16 cellular contexts compared by ENCODE assay signal in the genomic region with DNA sequence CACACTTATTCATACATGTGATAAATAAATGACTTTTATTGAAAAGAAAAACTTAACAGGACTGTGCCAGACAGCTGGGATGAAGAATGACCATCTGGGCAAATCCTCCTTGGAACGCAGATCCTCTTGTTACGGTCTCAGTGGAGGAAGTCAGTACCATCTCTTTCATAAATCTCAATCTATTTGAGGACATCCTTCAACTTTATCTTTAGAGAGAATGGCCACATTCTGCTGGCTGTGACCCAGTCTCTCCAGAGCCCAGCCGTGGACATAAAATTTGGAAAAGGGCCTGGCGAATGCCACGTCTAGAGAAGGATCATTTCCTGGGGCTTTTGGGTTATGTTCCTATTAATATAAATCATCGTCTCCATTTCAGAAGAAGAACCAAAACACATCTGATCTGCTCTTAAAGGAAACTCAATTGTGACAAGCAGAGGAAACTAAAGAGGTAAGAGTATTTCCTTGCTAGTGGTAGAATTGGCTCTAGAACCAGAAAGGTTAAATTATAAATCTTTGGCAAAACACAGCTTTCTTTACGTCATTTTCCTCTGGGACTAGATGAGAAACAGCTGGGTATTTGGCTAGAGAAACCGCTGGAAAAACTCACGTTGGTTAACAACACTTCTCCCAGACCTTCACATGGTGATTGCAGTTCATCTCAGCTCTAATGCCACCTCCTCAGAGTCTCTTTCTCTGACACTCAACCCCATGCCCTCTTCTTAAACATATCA.
DNase-seq lines count a peak whose midpoint lies in the region; ATAC-seq and TF ChIP-seq lines count a peak whose summit lies in the region.
"Had no signal": no experiment of that assay in that cellular context is flagged by ENCODE, and none has a peak within 500 bp of the region (broad histone marks: within the 10 kb centered on the region; RNA-seq: fewer than 3 reads in every experiment).

No MANE protein-coding gene starts in this region.

- DNase-seq in GM23248 = peak; percentile 92
- no peak for DNase-seq in coronary artery (ENCODE audit: low spot score)
- peak; percentile 51 for DNase-seq in left kidney (ENCODE audit: low read depth, low spot score)
- peak; percentile 77 for DNase-seq in stromal cell of bone marrow (ENCODE audit: low read depth)
- no peak for DNase-seq in HK-2 (ENCODE audit: unreplicated experiment)
- no peak for DNase-seq in stimulated activated naive CD8-positive, alpha-beta T cell treated with anti-CD3 and anti-CD28 coated beads, Interleukin-15, amount 100 ng/mL, for 72 hours
- DNase-seq in germinal center (ENCODE audit: low spot score) = no peak
- DNase-seq: activated naive CD8-positive, alpha-beta T cell treated with anti-CD3 and anti-CD28 coated beads, Interleukin-2, amount 10 ng/mL, durations not matched to agents 7 days and 5 days; CD8-positive, alpha-beta memory T cell; hippocampal formation; mesendoderm; NCI-H187 treated with DMSO at 0.1 percent for 48 hours; stimulated activated CD4-positive, alpha-beta T cell treated with anti-CD3 and anti-CD28 coated beads, Interleukin-4, amount 100 ng/mL, for 1 hour had no signal

- H3K4me3 ChIP-seq in GM23248 (peak overlapping the region; percentile 45), coronary artery (peak overlapping the region; percentile 37)
- H3K4me3 ChIP-seq: K562 had no signal

- H3K4me1 ChIP-seq in GM23248 (ENCODE audit: insufficient read depth) = peaks cover 19% of the 10 kb centered on the region

- in situ Hi-C loops in GM23248 (cut with MboI) = loop anchor here (10.0 to 25.0 kb wide), 3 partner anchors 325 to 887 kb away; partner anchors contain the start of gene PDGFRA

- H3K27ac Mint-ChIP-seq in stimulated activated naive CD8-positive, alpha-beta T cell treated with anti-CD3 and anti-CD28 coated beads, Interleukin-15, amount 100 ng/mL, for 72 hours = no peak overlapping the region
- H3K27ac Mint-ChIP-seq: activated naive CD8-positive, alpha-beta T cell treated with anti-CD3 and anti-CD28 coated beads, Interleukin-2, amount 10 ng/mL, durations not matched to agents 7 days and 5 days; CD8-positive, alpha-beta memory T cell; stimulated activated memory B cell treated with anti-CD40 and anti-IgM and Interleukin-4, amounts not matched to agents 10 μg/mL and 1 μg/mL and 100 μg/mL, for 72 hours had no signal

- peaks cover 23% of the 10 kb centered on the region for H3F3A ChIP-seq in GM23248 (ENCODE audit: insufficient read depth)

- H4K20me1 ChIP-seq in GM23248 (ENCODE audit: insufficient read depth) = no peaks in the 10 kb centered on the region

- H3K27me3 ChIP-seq in GM23248 (replicated peaks; ENCODE audit: insufficient read depth) = no peaks in the 10 kb centered on the region

- no peaks in the 10 kb centered on the region for H3K9me3 Mint-ChIP-seq in stimulated activated naive CD8-positive, alpha-beta T cell treated with anti-CD3 and anti-CD28 coated beads, Interleukin-15, amount 100 ng/mL, for 72 hours
- H3K9me3 Mint-ChIP-seq: activated naive CD8-positive, alpha-beta T cell treated with anti-CD3 and anti-CD28 coated beads, Interleukin-2, amount 10 ng/mL, durations not matched to agents 7 days and 5 days; stimulated activated memory B cell treated with anti-CD40 and anti-IgM and Interleukin-4, amounts not matched to agents 10 μg/mL and 1 μg/mL and 100 μg/mL, for 72 hours had no signal

- peak overlapping the region; percentile 84 for H3K4me2 ChIP-seq in GM23248 (ENCODE audit: unreplicated experiment)

- H3K9me3 ChIP-seq in GM23248 (ENCODE audit: low read depth) = no peaks in the 10 kb centered on the region

- peaks cover 60% of the 10 kb centered on the region for H3K27me3 Mint-ChIP-seq in stimulated activated naive CD8-positive, alpha-beta T cell treated with anti-CD3 and anti-CD28 coated beads, Interleukin-15, amount 100 ng/mL, for 72 hours

- peak overlapping the region; percentile 63 for H2AFZ ChIP-seq in GM23248

- no peak for ATAC-seq in stimulated activated naive CD8-positive, alpha-beta T cell treated with anti-CD3 and anti-CD28 coated beads, Interleukin-15, amount 100 ng/mL, for 72 hours
- no peak for ATAC-seq in HG03354 (IDR thresholded peaks at IDR 0.05; ENCODE audit: poor library complexity, severe bottlenecking, unreplicated experiment)
- ATAC-seq: K562; stimulated activated memory B cell treated with anti-CD40 and anti-IgM and Interleukin-4, amounts not matched to agents 10 μg/mL and 1 μg/mL and 100 μg/mL, for 72 hours had no signal

- H3K4me3 Mint-ChIP-seq in stimulated activated naive CD8-positive, alpha-beta T cell treated with anti-CD3 and anti-CD28 coated beads, Interleukin-15, amount 100 ng/mL, for 72 hours = no peak overlapping the region
- H3K4me3 Mint-ChIP-seq: activated naive CD8-positive, alpha-beta T cell treated with anti-CD3 and anti-CD28 coated beads, Interleukin-2, amount 10 ng/mL, durations not matched to agents 7 days and 5 days; CD8-positive, alpha-beta memory T cell; stimulated activated memory B cell treated with anti-CD40 and anti-IgM and Interleukin-4, amounts not matched to agents 10 μg/mL and 1 μg/mL and 100 μg/mL, for 72 hours had no signal

- H3K9ac ChIP-seq in GM23248 = peak overlapping the region; percentile 78

- TF ChIP-seq CTCF in coronary artery (IDR thresholded peaks at IDR 0.05) = no peak

- H3K79me2 ChIP-seq in GM23248 (ENCODE audit: insufficient read depth) = no peaks in the 10 kb centered on the region

- 9 to 15% methylated on average over 9 of the region's 9 CpGs for WGBS in GM23248 (ENCODE audit: low coverage in 1 of 2, low lambda C conversion rate in 2 of 2, missing lambda C conversion rate in 2 of 2), 2 experiments

- no peaks in the 10 kb centered on the region for H3K4me1 Mint-ChIP-seq in stimulated activated naive CD8-positive, alpha-beta T cell treated with anti-CD3 and anti-CD28 coated beads, Interleukin-15, amount 100 ng/mL, for 72 hours
- H3K4me1 Mint-ChIP-seq: activated naive CD8-positive, alpha-beta T cell treated with anti-CD3 and anti-CD28 coated beads, Interleukin-2, amount 10 ng/mL, durations not matched to agents 7 days and 5 days; CD8-positive, alpha-beta memory T cell; stimulated activated memory B cell treated with anti-CD40 and anti-IgM and Interleukin-4, amounts not matched to agents 10 μg/mL and 1 μg/mL and 100 μg/mL, for 72 hours had no signal

- no peaks in the 10 kb centered on the region for H3K9me2 ChIP-seq in GM23248 (ENCODE audit: insufficient read depth)

- peak overlapping the region; percentile 92 for H3K27ac ChIP-seq in GM23248
- H3K27ac ChIP-seq in coronary artery = peak overlapping the region; percentile 68 to 72

- no peaks in the 10 kb centered on the region for H3K36me3 ChIP-seq in GM23248 (ENCODE audit: low read depth)

Comparison
In these comparisons a context has a peak if more than half of its experiments do, and no peak if none do; other contexts are left out.
1. DNase-seq: peak in GM23248 (single experiment), left kidney (single experiment) and stromal cell of bone marrow (single experiment); none in coronary artery (single experiment), HK-2 (single experiment), stimulated activated naive CD8-positive, alpha-beta T cell treated with anti-CD3 and anti-CD28 coated beads, Interleukin-15, amount 100 ng/mL, for 72 hours (0 of 2) and germinal center (single experiment).